ENCODE assay signal across 8 cellular contexts in the genomic region with DNA sequence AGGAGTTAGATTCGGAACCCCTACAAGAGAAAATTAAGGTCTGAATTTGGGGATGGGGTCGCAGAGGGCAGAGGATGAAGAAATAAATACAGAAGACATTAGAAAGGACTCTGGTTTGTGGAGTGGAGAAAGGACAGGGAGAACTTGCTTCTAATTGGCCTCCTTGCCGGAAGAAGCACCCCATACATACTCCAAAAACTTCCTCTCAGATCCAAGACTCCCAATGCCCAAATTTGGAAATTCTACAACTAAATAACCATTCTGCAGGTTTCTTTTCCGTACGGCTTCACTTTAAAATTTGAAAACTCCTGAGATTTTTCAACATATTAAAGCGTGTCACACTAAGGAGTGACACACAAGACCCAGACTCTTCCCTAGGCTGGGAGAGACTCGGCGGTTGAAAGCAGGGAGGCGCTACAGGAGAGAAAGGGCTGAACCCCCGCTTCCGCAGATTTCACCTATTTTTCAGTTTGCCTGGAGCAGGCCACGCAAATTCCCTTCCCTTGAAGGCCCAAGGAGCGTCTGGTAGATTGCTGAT. TPM values are rescaled to one million over a fixed set of nuclear protein-coding genes. Genes with fewer than 3 reads are reported as not detected.
DNase-seq lines count a peak whose midpoint lies in the region; ATAC-seq, FAIRE-seq and TF ChIP-seq lines count a peak whose summit lies in the region.

No MANE protein-coding gene starts in this region.

- peak overlapping the region; percentile 99 for H3K27ac ChIP-seq in naive thymus-derived CD4-positive, alpha-beta T cell (ENCODE audit: low read depth, low read length)

- H3K4me3 ChIP-seq in endocrine pancreas (ENCODE audit: control insufficient read depth, insufficient read depth, low read length) = peak overlapping the region; percentile 87
- peak overlapping the region; percentile 75 for H3K4me3 ChIP-seq in naive thymus-derived CD4-positive, alpha-beta T cell (ENCODE audit: low read length)

- CTCF ChIA-PET in naive thymus-derived CD4-positive, alpha-beta T cell (lab: Charles Lee) = no interaction called here

- peak overlapping the region; percentile 96 to 99 (median 99) for H3K27ac Mint-ChIP-seq in naive thymus-derived CD4-positive, alpha-beta T cell

- peaks cover 12 to 41% (median 22%) of the 10 kb centered on the region in 5 donors for H3K36me3 Mint-ChIP-seq in naive thymus-derived CD4-positive, alpha-beta T cell

- peak overlapping the region; percentile 86 for H3K9ac ChIP-seq in endocrine pancreas (ENCODE audit: control insufficient read depth, insufficient read depth, low read length)

- H3K9me3 ChIP-seq in endocrine pancreas (ENCODE audit: control insufficient read depth, low read length) = no peaks in the 10 kb centered on the region
- H3K9me3 ChIP-seq in naive thymus-derived CD4-positive, alpha-beta T cell (ENCODE audit: control insufficient read depth in 2 of 3, low read length in 3 of 3) = no peaks in the 10 kb centered on the region

- no peak for FAIRE-seq in GM12892 (lab: Jason Lieb, UNC)

- intact Hi-C loops in Right ventricle myocardium superior (cut with DNase I) = no loop called here
- intact Hi-C loops in left ventricle myocardium superior (cut with micrococcal nuclease) = no loop called here
- intact Hi-C loops in naive thymus-derived CD4-positive, alpha-beta T cell (cut with micrococcal nuclease) = loop anchor here (1.0 to 5.0 kb wide), 20 partner anchors 8 to 1464 kb away; a partner anchor contains a TSS

- no peaks in the 10 kb centered on the region for H3K27me3 Mint-ChIP-seq in naive thymus-derived CD4-positive, alpha-beta T cell

- DNase-seq in Right ventricle myocardium superior (no peak), left ventricle myocardium superior (no peak), RPMI7951 (ENCODE audit: low read depth) (peak; percentile 45), GM12892 (ENCODE audit: insufficient read length) (no peak)
- no peak for DNase-seq in naive thymus-derived CD4-positive, alpha-beta T cell

- H3K4me1 ChIP-seq in endocrine pancreas (ENCODE audit: control insufficient read depth, insufficient read depth, low read length) = peaks cover 17% of the 10 kb centered on the region
- peaks cover 26 to 30% of the 10 kb centered on the region in 2 donors for H3K4me1 ChIP-seq in naive thymus-derived CD4-positive, alpha-beta T cell (ENCODE audit: control insufficient read depth in 2 of 2, insufficient read depth in 2 of 2, low read length in 2 of 2)

- H3K36me3 ChIP-seq in endocrine pancreas (ENCODE audit: control insufficient read depth, insufficient read depth, low read length) = no peaks in the 10 kb centered on the region
- H3K36me3 ChIP-seq in naive thymus-derived CD4-positive, alpha-beta T cell (ENCODE audit: control insufficient read depth in 2 of 3, insufficient read depth in 3 of 3, low read length in 3 of 3) = peaks cover 0 to 36% (median 20%) of the 10 kb centered on the region in 3 experiments

- no peaks in the 10 kb centered on the region for H3K27me3 ChIP-seq in endocrine pancreas (ENCODE audit: control insufficient read depth, insufficient read depth, low read length)
- H3K27me3 ChIP-seq in naive thymus-derived CD4-positive, alpha-beta T cell (ENCODE audit: control insufficient read depth in 2 of 2, insufficient read depth in 2 of 2, low read length in 2 of 2) = no peaks in the 10 kb centered on the region

- POLR2A ChIA-PET in naive thymus-derived CD4-positive, alpha-beta T cell (lab: Charles Lee) = interaction anchor here (0.6 kb wide), 2 partner anchors 21 to 37 kb away, joined by 3 to 4 read pairs; no protein-coding TSS in a partner anchor

- H3K9me3 Mint-ChIP-seq in naive thymus-derived CD4-positive, alpha-beta T cell = peaks cover 0 to 7% (median 0%) of the 10 kb centered on the region in 11 donors

- peak; percentile 14 for ATAC-seq in Right ventricle myocardium superior (ENCODE audit: poor library complexity)
- no peak for ATAC-seq in left ventricle myocardium superior
- ATAC-seq in naive thymus-derived CD4-positive, alpha-beta T cell = no peak
- no peak for ATAC-seq in HG02798 (IDR thresholded peaks at IDR 0.05; ENCODE audit: poor library complexity, unreplicated experiment)
- ATAC-seq in HG02885 (IDR thresholded peaks at IDR 0.05; ENCODE audit: poor library complexity, unreplicated experiment) = no peak

- peak overlapping the region; percentile 96 to 100 (median 100) for H3K4me3 Mint-ChIP-seq in naive thymus-derived CD4-positive, alpha-beta T cell

- TF ChIP-seq POLR2A in GM12892 (IDR thresholded peaks at IDR 0.05; ENCODE audit: low read depth, low read length) = no peak

- H3K4me1 Mint-ChIP-seq in naive thymus-derived CD4-positive, alpha-beta T cell = peaks cover 41 to 90% (median 67%) of the 10 kb centered on the region in 7 donors

RNA-seq across cellular contexts. Expression of a gene that starts 0.5 kb away (rescaled TPM):
- total RNA-seq in Right ventricle myocardium superior (5.6 TPM), left ventricle myocardium superior (9.4 TPM)
- total RNA-seq in RPMI7951 (2014; rRNA removed; shearing (Covaris generic)) = 2.1 and 5.4 TPM in 2 replicates
- total RNA-seq in naive thymus-derived CD4-positive, alpha-beta T cell = 10 to 100 TPM in 3 of 5 experiments, 1 to 10 TPM in 2; 5.3 to 19.5 (median 15.1) TPM
- 1 to 10 TPM; 1.0 to 3.2 TPM for polyA plus RNA-seq in naive thymus-derived CD4-positive, alpha-beta T cell
- polyA plus RNA-seq in GM12892 (2012; ENCODE audit: missing spikeins) = 7.1 TPM

RNA-seq across cellular contexts. Expression of a gene that starts 0.9 kb away (rescaled TPM):
- total RNA-seq in Right ventricle myocardium superior (443 TPM), left ventricle myocardium superior (425 TPM)
- 2,870 and 2,901 TPM in 2 replicates for total RNA-seq in RPMI7951 (2014; rRNA removed; shearing (Covaris generic))
- 1,000 to 10,000 TPM in 4 of 5 experiments, 100 to 1,000 TPM in 1; 948 to 2,409 (median 2,155) TPM for total RNA-seq in naive thymus-derived CD4-positive, alpha-beta T cell
- 1,000 to 10,000 TPM; 3,065 to 4,603 TPM for polyA plus RNA-seq in naive thymus-derived CD4-positive, alpha-beta T cell
- 3,813 TPM for polyA plus RNA-seq in GM12892 (2012; ENCODE audit: missing spikeins)

RNA-seq across cellular contexts. Expression of a gene that starts 37.4 kb away (rescaled TPM):
- total RNA-seq in Right ventricle myocardium superior (50.5 TPM), left ventricle myocardium superior (52.2 TPM)
- total RNA-seq in RPMI7951 (2014; rRNA removed; shearing (Covaris generic)) = 44.0 and 51.1 TPM in 2 replicates
- 10 to 100 TPM; 23.0 to 35.5 (median 28.0) TPM for total RNA-seq in naive thymus-derived CD4-positive, alpha-beta T cell
- 10 to 100 TPM; 13.1 to 17.8 TPM for polyA plus RNA-seq in naive thymus-derived CD4-positive, alpha-beta T cell
- polyA plus RNA-seq in GM12892 (2012; ENCODE audit: missing spikeins) = 40.4 TPM

Comparison
In these comparisons a context has a peak if more than half of its experiments do, and no peak if none do; other contexts are left out.
1. intact Hi-C loops: an anchor here in naive thymus-derived CD4-positive, alpha-beta T cell (1.0 to 5.0 kb wide); none called in Right ventricle myocardium superior and left ventricle myocardium superior.